ENCODE assay signal across 13 cellular contexts in genomic region chr2:215994901-215995300, GRCh38. TPM values are rescaled to one million over a fixed set of nuclear protein-coding genes. Genes with fewer than 3 reads are reported as not detected.
A peak's percentile ranks its signal among the peaks of the same experiment; 100 is the strongest.
DNase-seq lines count a peak whose midpoint lies in the region; ATAC-seq and TF ChIP-seq lines count a peak whose summit lies in the region.
"Had no signal": no experiment of that assay in that cellular context is flagged by ENCODE, and none has a peak within 500 bp of the region (broad histone marks: within the 10 kb centered on the region; RNA-seq: fewer than 3 reads in every experiment).

No MANE protein-coding gene starts in this region.

- H3K4me1 ChIP-seq in Panc1 (ENCODE audit: control insufficient read depth, insufficient read depth, low read length): no peaks in the 10 kb centered on the region
- no peaks in the 10 kb centered on the region for H3K4me1 ChIP-seq in mesodermal cell (ENCODE audit: control insufficient read depth, insufficient read depth, low read length, poor library complexity, severe bottlenecking)
- H3K4me1 ChIP-seq in vagina: no peaks in the 10 kb centered on the region

- intact Hi-C loops in Panc1 (cut with micrococcal nuclease; ENCODE audit: unreplicated experiment): no loop called here
- intact Hi-C loops in vagina (cut with DNase I): no loop called here

- TF ChIP-seq CTCF in Panc1 (IDR thresholded peaks at IDR 0.05) (no peak), astrocyte of the spinal cord (IDR thresholded peaks at IDR 0.05; ENCODE audit: low read depth, low read length) (no peak), GM10248 (IDR thresholded peaks at IDR 0.05; ENCODE audit: control extremely low read depth, extremely low read depth, low read depth, missing control alignments) (no peak), vagina (IDR thresholded peaks at IDR 0.05) (no peak)

- in situ Hi-C loops in Panc1 (cut with HindIII; ENCODE audit: low pct_unique_long_range_greater_than_20kb, low sequenced_read_pairs): no loop called here
- in situ Hi-C loops in astrocyte of the spinal cord (cut with HindIII; ENCODE audit: low sequenced_read_pairs): no loop called here

- WGBS in mesodermal cell (ENCODE audit: insufficient coverage in 2 of 2), 2 experiments: 100% methylated on average over 1 of the region's 4 CpGs; no CpG with 5 or more reads in 1 of the 2 experiments

- H3K27me3 ChIP-seq in Panc1 (ENCODE audit: control insufficient read depth, insufficient read depth, low read length) (no peaks in the 10 kb centered on the region), vagina (no peaks in the 10 kb centered on the region)

- POLR2A ChIA-PET in Panc1 (lab: Charles Lee): no interaction called here
- POLR2A ChIA-PET in GM10248 (lab: Yijun Ruan, JAX): no interaction called here

- H3K4me3 ChIP-seq in Panc1 (ENCODE audit: low read depth in 2 of 2, low read length in 2 of 2) (no peak overlapping the region), astrocyte of the spinal cord (ENCODE audit: low read depth, low read length) (no peak overlapping the region), mesodermal cell (ENCODE audit: extremely low read depth, insufficient read depth, low read length, poor library complexity, severe bottlenecking) (no peak overlapping the region), vagina (no peak overlapping the region)

- ATAC-seq in Panc1 (peak; percentile 30; the same call in 1 of the 2 replicates), GM21390 (IDR thresholded peaks at IDR 0.05; ENCODE audit: unreplicated experiment) (no peak)

- H3K9me3 ChIP-seq in Panc1 (ENCODE audit: control insufficient read depth, insufficient read depth, low read depth, low read length): no peaks in the 10 kb centered on the region
- H3K9me3 ChIP-seq in mesodermal cell (ENCODE audit: control insufficient read depth, low read length): peaks cover 4% of the 10 kb centered on the region
- H3K9me3 ChIP-seq in vagina: no peaks in the 10 kb centered on the region

- BruUV-seq in Panc1 (replicated peaks; lab: Mats Ljungman, UMichigan): TSS peak; percentile 68

- H3K36me3 ChIP-seq in Panc1 (ENCODE audit: control insufficient read depth, insufficient read depth, low read length) (no peaks in the 10 kb centered on the region), mesodermal cell (ENCODE audit: control insufficient read depth, insufficient read depth, low read length) (no peaks in the 10 kb centered on the region), vagina (no peaks in the 10 kb centered on the region)

- H3K27ac ChIP-seq in Panc1 (ENCODE audit: low read length): no peak overlapping the region
- H3K27ac ChIP-seq in mesodermal cell (ENCODE audit: low read depth, low read length, severe bottlenecking): peak overlapping the region; percentile 49
- no peak overlapping the region for H3K27ac ChIP-seq in vagina

- TF ChIP-seq POLR2A in vagina (IDR thresholded peaks at IDR 0.05): no peak

- no peak for DNase-seq in Panc1 (ENCODE audit: low read depth, low spot score)
- DNase-seq in astrocyte of the spinal cord (ENCODE audit: low read depth, low spot score): peak; percentile 46
- DNase-seq in NCI-H1930 (lab: John Stamatoyannopoulos, UW): no peak
- no peak for DNase-seq in GM10248 (ENCODE audit: extremely low spot score)
- no peak for DNase-seq in vagina (ENCODE audit: extremely low spot score in 2 of 2)
- DNase-seq: CD4-positive, CD25-positive, alpha-beta regulatory T cell; KBM-7; NCI-H146; NCI-H2081 treated with DMSO at 0.1 percent for 48 hours; NCI-H524; SIG-M5 had no signal

- CTCF ChIA-PET in Panc1 (lab: Charles Lee): no interaction called here
- CTCF ChIA-PET in GM10248 (lab: Yijun Ruan, JAX): no interaction called here

RNA-seq across cellular contexts. Expression of gene MREG, which starts 18.4 kb away (rescaled TPM):
- 19.2 TPM for total RNA-seq in Panc1 (2021; ENCODE audit: unreplicated experiment)
- polyA plus RNA-seq in Panc1 (2012; ENCODE audit: insufficient read length): 10.7 TPM
- polyA plus RNA-seq in mesodermal cell (2013, experiment 1 of 2): 4.6 TPM
- polyA plus RNA-seq in mesodermal cell (2013, experiment 2 of 2): 4.2 TPM
- total RNA-seq in vagina: 11.8 TPM
